Comparison of ENCODE assay signal across 1 cellular context in the genomic region with DNA sequence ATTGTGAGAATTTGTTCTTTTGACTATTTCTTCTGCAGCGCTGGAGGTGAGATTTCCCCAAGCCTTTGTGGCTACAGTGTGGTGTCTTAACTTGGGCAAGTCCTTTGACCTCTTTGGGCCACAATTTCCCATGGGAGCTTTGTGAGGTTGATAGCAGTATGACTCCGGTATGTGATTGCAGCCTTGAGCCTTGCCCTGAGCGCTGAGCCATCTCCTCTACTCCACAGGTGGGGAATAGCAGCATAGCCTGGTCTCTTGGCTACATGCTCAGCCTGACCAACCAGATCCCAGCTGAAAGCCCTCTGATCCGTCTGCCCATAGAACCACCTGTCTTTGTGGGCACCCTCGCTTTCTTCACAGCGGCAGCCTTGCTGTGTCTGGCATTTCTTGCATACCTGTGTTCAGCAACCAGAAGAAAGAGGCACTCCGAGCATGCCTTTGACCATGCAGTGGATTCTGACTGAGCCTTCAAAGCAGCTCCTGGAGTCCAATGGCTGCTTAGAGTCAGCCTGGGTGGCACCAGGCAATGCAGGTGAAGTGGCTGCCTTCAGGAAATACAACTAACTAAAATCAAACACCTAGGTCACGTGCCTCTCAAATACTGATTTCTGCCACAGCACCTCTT.
TF ChIP-seq lines count a peak whose summit lies in the region.

No MANE protein-coding gene starts in this region.

TF ChIP-seq in WTC11, 78 proteins besides CTCF, POLR2A, EP300 and RAD21:
- TF ChIP-seq RELA (CRISPR knock-in tag; IDR thresholded peaks at IDR 0.05; ENCODE audit: borderline replicate concordance) = no peak
- TF ChIP-seq, protein P1, sequence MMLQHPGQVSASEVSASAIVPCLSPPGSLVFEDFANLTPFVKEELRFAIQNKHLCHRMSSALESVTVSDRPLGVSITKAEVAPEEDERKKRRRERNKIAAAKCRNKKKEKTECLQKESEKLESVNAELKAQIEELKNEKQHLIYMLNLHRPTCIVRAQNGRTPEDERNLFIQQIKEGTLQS (CRISPR knock-in tag; conservative IDR thresholded peaks at IDR 0.05) = no peak
- TF ChIP-seq TEAD1 (CRISPR knock-in tag; IDR thresholded peaks at IDR 0.05) = no peak
- no peak for TF ChIP-seq OVOL2 (CRISPR knock-in tag; IDR thresholded peaks at IDR 0.05; ENCODE audit: borderline replicate concordance)
TF ChIP-seq in WTC11: peak in this region for 0.
